ENCODE assay signal across 20 cellular contexts in genomic region chr6:5163233-5163632, GRCh38.
"Had no signal": no experiment of that assay in that cellular context is flagged by ENCODE, and none has a peak within 500 bp of the region (broad histone marks: within the 10 kb centered on the region; RNA-seq: fewer than 3 reads in every experiment).

No MANE protein-coding gene starts in this region.

- DNase-seq: Karpas-422, KG1, MG63, NCI-H1092, NCI-H1105 treated with DMSO at 0.1 percent for 48 hours, NCI-H1417 treated with DMSO at 0.1 percent for 48 hours, NCI-H146, NCI-H187, NCI-H2029, NCI-H2081 treated with DMSO at 0.1 percent for 48 hours, NCI-H2227 treated with DMSO at 0.1 percent for 48 hours, NCI-H510A, NCI-H524 treated with DMSO at 0.1 percent for 48 hours, NCI-H69, NCI-H774, Right ventricle myocardium superior, RPMI8226, SIG-M5 had no signal

- H3K27ac ChIP-seq: SJSA1, SK-N-MC had no signal

- H3K9me3 ChIP-seq: MG63, SJSA1 had no signal

- H3K36me3 ChIP-seq: MG63, SJSA1 had no signal

- H3K4me3 ChIP-seq: MG63, SJSA1, SK-N-MC had no signal

- H3K27me3 ChIP-seq: MG63, SJSA1 had no signal
